ENCODE assay signal across 9 cellular contexts in the genomic region with DNA sequence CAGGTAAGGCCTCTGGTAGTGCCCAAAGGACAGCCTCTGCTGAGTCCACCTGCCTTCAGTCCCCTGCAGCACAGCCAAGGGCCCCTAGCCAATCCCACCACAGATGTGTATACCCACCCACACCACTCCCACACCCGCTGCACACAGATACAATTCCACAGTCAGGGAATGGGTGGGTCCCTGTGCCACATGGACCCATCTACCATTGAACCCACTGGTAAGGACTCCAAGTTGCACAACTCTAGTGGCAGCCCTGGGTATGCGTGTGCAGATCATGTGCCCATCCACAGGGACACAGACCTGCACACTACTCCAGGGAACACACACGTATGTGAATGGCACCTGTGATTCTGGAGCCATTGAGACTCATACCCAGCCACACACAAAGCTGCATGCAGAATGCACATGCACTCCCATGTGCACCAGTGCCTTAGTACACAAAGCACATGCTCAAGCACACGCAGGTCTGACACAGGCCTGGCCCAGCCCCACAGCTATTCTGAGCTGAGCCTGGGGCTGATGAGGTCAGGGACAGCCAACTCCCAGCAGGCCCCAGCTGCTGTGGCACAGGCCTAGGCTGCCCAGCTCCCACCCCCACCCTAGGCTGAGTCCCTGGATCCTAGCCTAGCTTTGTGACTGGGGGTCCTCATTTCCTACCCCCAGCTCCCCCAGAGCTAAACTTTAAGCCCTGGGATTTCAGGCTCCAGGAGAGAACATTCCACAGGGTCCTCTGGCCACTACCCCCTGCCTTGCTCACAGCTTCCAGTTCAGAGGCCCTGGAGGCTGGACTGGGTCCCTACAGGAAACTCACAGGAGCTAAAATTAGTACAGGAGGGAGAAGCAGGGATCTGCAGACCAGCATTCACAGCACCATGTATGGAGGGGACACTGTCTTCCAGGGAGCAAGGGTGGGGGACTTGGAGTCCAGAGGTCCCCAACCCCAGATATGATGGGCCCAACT. TPM values are rescaled to one million over a fixed set of nuclear protein-coding genes. Genes with fewer than 3 reads are reported as not detected.
DNase-seq lines count a peak whose midpoint lies in the region; ATAC-seq and TF ChIP-seq lines count a peak whose summit lies in the region.
"Had no signal": no experiment of that assay in that cellular context is flagged by ENCODE, and none has a peak within 500 bp of the region (broad histone marks: within the 10 kb centered on the region; RNA-seq: fewer than 3 reads in every experiment).

No MANE protein-coding gene starts in this region.

- DNase-seq in natural killer cell, result no peak
- no peak for DNase-seq in natural killer cell treated with Interleukin-12 subunit alpha and Interleukin-12 subunit beta and Interleukin-15 and Interleukin-18, amount 100 ng/mL, for 72 hours (ENCODE audit: low spot score)
- DNase-seq in colonic mucosa, result no peak
- DNase-seq in right lobe of liver, result no peak
- DNase-seq in vagina (ENCODE audit: extremely low spot score in 2 of 2), result no peak
- no peak for DNase-seq in activated T-cell treated with anti-CD3 and anti-CD28 coated beads, Interleukin-2, amount 50 U/mL, for 1 hour
- DNase-seq in cerebellar nuclear complex (lab: John Stamatoyannopoulos, UW), result no peak

- H3K9me3 ChIP-seq in colonic mucosa, result no peaks in the 10 kb centered on the region
- H3K9me3 ChIP-seq in right lobe of liver, result no peaks in the 10 kb centered on the region
- H3K9me3 ChIP-seq in vagina, result no peaks in the 10 kb centered on the region

- H3K27ac ChIP-seq in colonic mucosa, result peak overlapping the region; percentile 1
- peak overlapping the region in 2 of 3 donors; percentile 15 to 33 for H3K27ac ChIP-seq in right lobe of liver
- peak overlapping the region; percentile 91 for H3K27ac ChIP-seq in vagina

- no peak for TF ChIP-seq POLR2A in right lobe of liver (IDR thresholded peaks at IDR 0.05)
- TF ChIP-seq POLR2A in vagina (IDR thresholded peaks at IDR 0.05), result no peak

- H3K4me3 ChIP-seq in colonic mucosa (no peak overlapping the region), right lobe of liver (no peak overlapping the region), vagina (no peak overlapping the region)

- intact Hi-C loops in natural killer cell (cut with micrococcal nuclease) (no loop called here), colonic mucosa (cut with DNase I) (no loop called here), right lobe of liver (cut with DNase I) (no loop called here), vagina (cut with DNase I) (no loop called here)

- no peak overlapping the region for H3K27ac Mint-ChIP-seq in natural killer cell
- H3K27ac Mint-ChIP-seq in natural killer cell treated with Interleukin-12 subunit alpha and Interleukin-12 subunit beta and Interleukin-15 and Interleukin-18, amount 100 ng/mL, for 72 hours, result no peak overlapping the region

- H3K27me3 ChIP-seq in colonic mucosa (peaks cover 11% of the 10 kb centered on the region), right lobe of liver (no peaks in the 10 kb centered on the region), vagina (no peaks in the 10 kb centered on the region)

- H3K9me3 Mint-ChIP-seq in natural killer cell, result no peaks in the 10 kb centered on the region
- H3K9me3 Mint-ChIP-seq in natural killer cell treated with Interleukin-12 subunit alpha and Interleukin-12 subunit beta and Interleukin-15 and Interleukin-18, amount 100 ng/mL, for 72 hours, result no peaks in the 10 kb centered on the region

- TF ChIP-seq CTCF in natural killer cell (IDR thresholded peaks at IDR 0.05) (no peak), colonic mucosa (IDR thresholded peaks at IDR 0.05) (no peak), right lobe of liver (IDR thresholded peaks at IDR 0.05) (no peak), vagina (IDR thresholded peaks at IDR 0.05) (no peak)

- peaks cover 0 to 19% of the 10 kb centered on the region in 2 donors for H3K27me3 Mint-ChIP-seq in natural killer cell (ENCODE audit: low read depth in 2 of 2)
- H3K27me3 Mint-ChIP-seq in natural killer cell treated with Interleukin-12 subunit alpha and Interleukin-12 subunit beta and Interleukin-15 and Interleukin-18, amount 100 ng/mL, for 72 hours, result peaks cover 0 to 11% of the 10 kb centered on the region in 2 donors

- peak overlapping the region; percentile 28 for H3K4me3 Mint-ChIP-seq in natural killer cell
- H3K4me3 Mint-ChIP-seq in natural killer cell treated with Interleukin-12 subunit alpha and Interleukin-12 subunit beta and Interleukin-15 and Interleukin-18, amount 100 ng/mL, for 72 hours, result no peak overlapping the region

- H3K36me3 ChIP-seq in colonic mucosa, result no peaks in the 10 kb centered on the region
- H3K36me3 ChIP-seq in right lobe of liver, result no peaks in the 10 kb centered on the region
- no peaks in the 10 kb centered on the region for H3K36me3 ChIP-seq in vagina

- H3K36me3 Mint-ChIP-seq in natural killer cell, result no peaks in the 10 kb centered on the region
- no peaks in the 10 kb centered on the region for H3K36me3 Mint-ChIP-seq in natural killer cell treated with Interleukin-12 subunit alpha and Interleukin-12 subunit beta and Interleukin-15 and Interleukin-18, amount 100 ng/mL, for 72 hours

- H3K4me1 ChIP-seq in colonic mucosa (peaks cover 3% of the 10 kb centered on the region), right lobe of liver (peaks cover 0 to 44% (median 12%) of the 10 kb centered on the region in 4 donors), vagina (peaks cover 72% of the 10 kb centered on the region)

- no peak overlapping the region for H3K9ac ChIP-seq in colonic mucosa (ENCODE audit: low read depth in 2 of 2, low read length in 2 of 2)

- peaks cover 4 to 32% of the 10 kb centered on the region in 2 donors for H3K4me1 Mint-ChIP-seq in natural killer cell
- H3K4me1 Mint-ChIP-seq in natural killer cell treated with Interleukin-12 subunit alpha and Interleukin-12 subunit beta and Interleukin-15 and Interleukin-18, amount 100 ng/mL, for 72 hours (ENCODE audit: low read depth in 2 of 2), result peaks cover 15 to 17% of the 10 kb centered on the region in 2 donors

- WGBS in right lobe of liver (ENCODE audit: insufficient coverage, low coverage, low lambda C conversion rate, missing lambda C conversion rate), result no CpG with 5 or more reads among the region's 4 CpGs

- ATAC-seq in natural killer cell (no peak), right lobe of liver (peak in 2 of 4 donors; percentile 1 to 2), GM18861 (IDR thresholded peaks at IDR 0.05; ENCODE audit: unreplicated experiment) (no peak)
- ATAC-seq in natural killer cell treated with Interleukin-12 subunit alpha and Interleukin-12 subunit beta and Interleukin-15 and Interleukin-18, amount 100 ng/mL, for 72 hours, result no peak

RNA-seq across cellular contexts. Expression of a gene that starts 2.8 kb away (rescaled TPM):
- total RNA-seq in natural killer cell (1 to 10 TPM in 1 of 3 donors, under 1 TPM in 2; 0.07 to 1.3 (median 0.70) TPM), colonic mucosa (10 to 100 TPM; 21.8 to 40.3 TPM), right lobe of liver (10 to 100 TPM; 12.3 to 19.1 (median 15.9) TPM), vagina (134 TPM)
- total RNA-seq in natural killer cell treated with Interleukin-12 subunit alpha and Interleukin-12 subunit beta and Interleukin-15 and Interleukin-18, amount 100 ng/mL, for 72 hours, result under 1 TPM in 1 of 2 donors, not detected in 1; 0.11 TPM

RNA-seq across cellular contexts. Expression of a gene that starts 5.0 kb away (rescaled TPM):
- not detected for total RNA-seq in natural killer cell
- not detected for total RNA-seq in natural killer cell treated with Interleukin-12 subunit alpha and Interleukin-12 subunit beta and Interleukin-15 and Interleukin-18, amount 100 ng/mL, for 72 hours
- total RNA-seq in colonic mucosa, result under 1 TPM in 1 of 2 donors, not detected in 1; 0.13 TPM
- total RNA-seq in right lobe of liver, result under 1 TPM; 0.21 to 0.79 (median 0.34) TPM
- total RNA-seq in vagina, result 0.74 TPM
- total RNA-seq: HT1080 had no signal

RNA-seq across cellular contexts. Expression of a gene that starts 21.4 kb away (rescaled TPM):
- total RNA-seq in natural killer cell (under 1 TPM in 1 of 3 donors, not detected in 2; 0.16 TPM), colonic mucosa (not detected), right lobe of liver (under 1 TPM in 4 of 6 experiments, not detected in 2; 0.07 to 0.42 (median 0.13) TPM), vagina (not detected)
- total RNA-seq in natural killer cell treated with Interleukin-12 subunit alpha and Interleukin-12 subunit beta and Interleukin-15 and Interleukin-18, amount 100 ng/mL, for 72 hours, result not detected
- total RNA-seq: HT1080 had no signal

Comparison
In these comparisons a context has a peak if more than half of its experiments do, and no peak if none do; other contexts are left out.
1. H3K27ac ChIP-seq: peak in every context shown above with its lines; median percentile 91 in vagina; 24 in right lobe of liver; 1 in colonic mucosa.
2. RNA of a gene that starts 2.8 kb away (total RNA-seq): 134 TPM in vagina (single experiment), 21.8 to 40.3 TPM in colonic mucosa and 12.3 to 19.1 TPM in right lobe of liver; 0.07 to 1.3 TPM in natural killer cell and 0.11 TPM in natural killer cell treated with Interleukin-12 subunit alpha and Interleukin-12 subunit beta and Interleukin-15 and Interleukin-18, amount 100 ng/mL, for 72 hours; every median in the first group is over 4 times any median in the second.